In the genomic region with DNA sequence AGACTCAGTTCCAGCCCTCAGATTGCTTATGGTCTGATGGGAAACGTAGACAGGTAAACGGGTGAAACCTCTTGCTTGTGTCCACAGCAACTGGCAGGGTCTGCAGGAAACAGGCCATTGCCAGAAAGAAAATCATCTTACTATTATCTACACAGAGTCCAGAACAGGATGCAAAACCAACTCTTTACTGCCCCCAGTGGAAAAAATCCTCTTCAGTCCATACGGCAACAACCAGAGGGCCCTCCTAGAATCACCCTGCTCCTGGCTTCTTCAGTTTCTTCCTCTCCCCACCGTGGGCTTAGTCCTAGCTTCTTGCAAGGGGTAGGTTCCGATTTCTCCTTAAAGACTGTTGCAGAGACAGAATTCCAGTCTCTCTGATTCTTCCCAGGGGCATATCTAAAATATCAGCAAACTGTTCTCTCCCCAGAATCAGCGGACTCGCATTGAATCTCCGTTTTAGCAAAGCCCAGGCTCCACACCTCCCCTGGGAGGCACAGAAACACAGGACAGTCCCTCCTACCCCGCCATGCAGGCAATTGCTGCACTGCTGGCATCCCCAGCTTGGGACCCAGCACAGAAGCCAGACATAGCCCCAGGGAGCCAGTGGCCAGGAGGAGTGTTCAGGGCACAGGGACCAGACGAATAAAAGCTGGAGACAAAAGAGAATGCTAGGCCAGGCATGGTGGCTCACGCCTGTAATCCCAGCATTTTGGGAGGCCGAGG, we compare ENCODE assay signal across 10 cellular contexts. TPM values are rescaled to one million over a fixed set of nuclear protein-coding genes. Genes with fewer than 3 reads are reported as not detected.
A peak's percentile ranks its signal among the peaks of the same experiment; 100 is the strongest.
DNase-seq lines count a peak whose midpoint lies in the region; FAIRE-seq and TF ChIP-seq lines count a peak whose summit lies in the region.
"Had no signal": no experiment of that assay in that cellular context is flagged by ENCODE, and none has a peak within 500 bp of the region (broad histone marks: within the 10 kb centered on the region; RNA-seq: fewer than 3 reads in every experiment).

No MANE protein-coding gene starts in this region.

- H3K4me2 ChIP-seq in astrocyte (ENCODE audit: low read length): no peak overlapping the region

- peaks cover 7% of the 10 kb centered on the region for H3K9me3 Mint-ChIP-seq in astrocyte (ENCODE audit: unreplicated experiment)
- no peaks in the 10 kb centered on the region for H3K9me3 Mint-ChIP-seq in activated naive CD4-positive, alpha-beta T cell treated with anti-CD3 and anti-CD28 coated beads for 36 hours
- H3K9me3 Mint-ChIP-seq: central memory CD8-positive, alpha-beta T cell; stimulated activated naive CD8-positive, alpha-beta T cell treated with anti-CD3 and anti-CD28 coated beads, Interleukin-15, Interleukin-2, amounts not matched to agents 100 ng/mL and 50 ng/mL, for 24 hours had no signal

- H3K4me3 Mint-ChIP-seq in astrocyte (ENCODE audit: unreplicated experiment): no peak overlapping the region
- H3K4me3 Mint-ChIP-seq in activated naive CD4-positive, alpha-beta T cell treated with anti-CD3 and anti-CD28 coated beads for 36 hours: no peak overlapping the region
- H3K4me3 Mint-ChIP-seq: central memory CD8-positive, alpha-beta T cell; stimulated activated naive CD8-positive, alpha-beta T cell treated with anti-CD3 and anti-CD28 coated beads, Interleukin-15, Interleukin-2, amounts not matched to agents 100 ng/mL and 50 ng/mL, for 24 hours had no signal

- WGBS in transverse colon (ENCODE audit: low coverage in 1 of 2), 2 donors: 75 to 79% methylated on average over 3 to 12 of the region's 12 CpGs

- H3K9me3 ChIP-seq in HAP-1: no peaks in the 10 kb centered on the region
- H3K9me3 ChIP-seq in astrocyte (ENCODE audit: insufficient read depth, low read depth, low read length): no peaks in the 10 kb centered on the region
- no peaks in the 10 kb centered on the region for H3K9me3 ChIP-seq in iPS-20b (ENCODE audit: insufficient read depth, low read depth, low read length)
- H3K9me3 ChIP-seq in transverse colon: no peaks in the 10 kb centered on the region

- H3K27me3 ChIP-seq in HAP-1 (ENCODE audit: low read depth) (no peaks in the 10 kb centered on the region), astrocyte (ENCODE audit: insufficient read depth, low read length) (no peaks in the 10 kb centered on the region), iPS-20b (ENCODE audit: insufficient read depth, low read length) (no peaks in the 10 kb centered on the region), transverse colon (no peaks in the 10 kb centered on the region)

- peaks cover 16% of the 10 kb centered on the region for H3K4me1 Mint-ChIP-seq in astrocyte (ENCODE audit: low read depth, unreplicated experiment)
- H3K4me1 Mint-ChIP-seq in activated naive CD4-positive, alpha-beta T cell treated with anti-CD3 and anti-CD28 coated beads for 36 hours (ENCODE audit: low read depth): no peaks in the 10 kb centered on the region
- H3K4me1 Mint-ChIP-seq: central memory CD8-positive, alpha-beta T cell had no signal

- intact Hi-C loops in transverse colon (cut with DNase I; ENCODE audit: low total_unique reads): no loop called here
- intact Hi-C loops in activated naive CD4-positive, alpha-beta T cell treated with anti-CD3 and anti-CD28 coated beads for 36 hours (cut with micrococcal nuclease): no loop called here

- no peaks in the 10 kb centered on the region for H3K79me2 ChIP-seq in astrocyte (ENCODE audit: insufficient read depth, low read length)

- TF ChIP-seq EP300 in transverse colon (IDR thresholded peaks at IDR 0.05; ENCODE audit: low read depth): no peak

- H3K27ac ChIP-seq in astrocyte (ENCODE audit: low read depth, low read length) (no peak overlapping the region), iPS-20b (ENCODE audit: low read length) (no peak overlapping the region), transverse colon (peak overlapping the region in 1 of 4 donors; percentile 0)

- no peak overlapping the region for H3K4me3 ChIP-seq in HAP-1
- no peak overlapping the region for H3K4me3 ChIP-seq in astrocyte (ENCODE audit: insufficient read depth, low read depth, low read length)
- H3K4me3 ChIP-seq in iPS-20b (ENCODE audit: low read length): no peak overlapping the region
- H3K4me3 ChIP-seq in transverse colon: no peak overlapping the region

- CTCF ChIA-PET in activated naive CD4-positive, alpha-beta T cell treated with anti-CD3 and anti-CD28 coated beads for 36 hours (lab: Charles Lee): no interaction called here

- H3K27me3 Mint-ChIP-seq in astrocyte (ENCODE audit: low read depth, unreplicated experiment): peaks cover 6% of the 10 kb centered on the region
- peaks cover 8% of the 10 kb centered on the region for H3K27me3 Mint-ChIP-seq in activated naive CD4-positive, alpha-beta T cell treated with anti-CD3 and anti-CD28 coated beads for 36 hours (ENCODE audit: low read depth)

- no peak for FAIRE-seq in astrocyte (lab: Jason Lieb, UNC)

- H3K36me3 ChIP-seq in HAP-1 (replicated peaks) (no peaks in the 10 kb centered on the region), astrocyte (ENCODE audit: insufficient read depth, low read length) (no peaks in the 10 kb centered on the region), iPS-20b (ENCODE audit: insufficient read depth, low read depth, low read length) (no peaks in the 10 kb centered on the region), transverse colon (no peaks in the 10 kb centered on the region)

- in situ Hi-C loops in HAP-1 (cut with MboI; ENCODE audit: low sequenced_read_pairs): no loop called here
- in situ Hi-C loops in transverse colon (cut with MboI; ENCODE audit: low pct_ligation_motif_present in 1 of 4, low pct_unique_long_range_greater_than_20kb in 1 of 4, low sequenced_read_pairs in 3 of 4): loop anchor here in 1 of 4 donors (25.0 kb wide), 1 partner anchor 175 kb away; no protein-coding TSS in a partner anchor

- DNase-seq in NCI-H345 (lab: John Stamatoyannopoulos, UW) (peak; percentile 31), NCI-H345 treated with DMSO at 0.1 percent for 48 hours (lab: John Stamatoyannopoulos, UW; ENCODE audit: unreplicated experiment) (no peak), HAP-1 (ENCODE audit: low spot score in 2 of 2) (peak; percentile 63 to 65), MV-4-11 (lab: John Stamatoyannopoulos, UW) (peak; percentile 61), astrocyte (ENCODE audit: low read depth) (no peak), transverse colon (no peak)
- no peak for DNase-seq in activated naive CD4-positive, alpha-beta T cell treated with anti-CD3 and anti-CD28 coated beads for 36 hours

- no peaks in the 10 kb centered on the region for H3K36me3 Mint-ChIP-seq in astrocyte (ENCODE audit: low read depth, unreplicated experiment)
- H3K36me3 Mint-ChIP-seq in activated naive CD4-positive, alpha-beta T cell treated with anti-CD3 and anti-CD28 coated beads for 36 hours (ENCODE audit: low read depth): no peaks in the 10 kb centered on the region

- no peak overlapping the region for H2AFZ ChIP-seq in astrocyte (ENCODE audit: low read depth, low read length)

- H3K9ac ChIP-seq in astrocyte (ENCODE audit: low read length) (no peak overlapping the region), iPS-20b (ENCODE audit: low read depth, low read length) (peak overlapping the region; percentile 16; the same call in 1 of the 2 replicates)

- peaks cover 14% of the 10 kb centered on the region; the same call in 1 of the 2 replicates for H3K4me1 ChIP-seq in HAP-1
- H3K4me1 ChIP-seq in astrocyte (ENCODE audit: insufficient read depth, low read length): peaks cover 18% of the 10 kb centered on the region
- H3K4me1 ChIP-seq in iPS-20b (ENCODE audit: insufficient read depth, low read length): no peaks in the 10 kb centered on the region
- H3K4me1 ChIP-seq in transverse colon: peaks cover 0 to 36% (median 23%) of the 10 kb centered on the region in 4 donors

- H4K20me1 ChIP-seq in astrocyte (ENCODE audit: insufficient read depth, low read length): no peaks in the 10 kb centered on the region

- TF ChIP-seq CTCF in astrocyte (IDR thresholded peaks at IDR 0.05; ENCODE audit: insufficient read depth, low read depth, low read length): peak; percentile 59
- TF ChIP-seq CTCF in transverse colon (IDR thresholded peaks at IDR 0.05): peak; percentile 34 to 52 (median 46)

- no peak overlapping the region for H3K27ac Mint-ChIP-seq in astrocyte (ENCODE audit: unreplicated experiment)
- no peak overlapping the region for H3K27ac Mint-ChIP-seq in activated naive CD4-positive, alpha-beta T cell treated with anti-CD3 and anti-CD28 coated beads for 36 hours
- H3K27ac Mint-ChIP-seq: stimulated activated naive CD8-positive, alpha-beta T cell treated with anti-CD3 and anti-CD28 coated beads, Interleukin-15, Interleukin-2, amounts not matched to agents 100 ng/mL and 50 ng/mL, for 24 hours had no signal

- TF ChIP-seq POLR2A in transverse colon (IDR thresholded peaks at IDR 0.05): no peak

RNA-seq across cellular contexts. Expression of a gene that starts 41.0 kb away (rescaled TPM):
- total RNA-seq in astrocyte (20.8 and 25.9 TPM in 2 replicates), transverse colon (10 to 100 TPM; 49.0 to 63.4 (median 54.3) TPM)
- total RNA-seq in activated naive CD4-positive, alpha-beta T cell treated with anti-CD3 and anti-CD28 coated beads for 36 hours: under 1 TPM; 0.22 to 0.55 TPM

Comparison
In these comparisons a context has a peak if more than half of its experiments do, and no peak if none do; other contexts are left out.
1. DNase-seq: peak in NCI-H345 (single experiment), HAP-1 (2 of 2) and MV-4-11 (single experiment); none in NCI-H345 treated with DMSO at 0.1 percent for 48 hours (single experiment), astrocyte (single experiment), transverse colon (single experiment) and activated naive CD4-positive, alpha-beta T cell treated with anti-CD3 and anti-CD28 coated beads for 36 hours (single experiment).
2. RNA of a gene that starts 41.0 kb away (total RNA-seq): 49.0 to 63.4 TPM in transverse colon and 20.8 to 25.9 TPM in astrocyte; 0.22 to 0.55 TPM in activated naive CD4-positive, alpha-beta T cell treated with anti-CD3 and anti-CD28 coated beads for 36 hours; every median in the first group is over 10 times any median in the second.